ENCODE assay signal across 8 cellular contexts in genomic region chrX:10119399-10119990, GRCh38. TPM values are rescaled to one million over a fixed set of nuclear protein-coding genes. Genes with fewer than 3 reads are reported as not detected.
DNase-seq lines count a peak whose midpoint lies in the region; ATAC-seq and TF ChIP-seq lines count a peak whose summit lies in the region.

No MANE protein-coding gene starts in this region.

- H3K36me3 ChIP-seq in MM.1S (replicated peaks; ENCODE audit: insufficient read depth, low read length) = 0 out of 2 replicates have a peak, but pooled peaks cover 4% of the 10 kb centered on the region
- H3K36me3 ChIP-seq in parathyroid adenoma (ENCODE audit: control insufficient read depth, insufficient read depth, low read length) = no peaks in the 10 kb centered on the region

- H3K27me3 Mint-ChIP-seq in activated naive CD4-positive, alpha-beta T cell treated with anti-CD3 and anti-CD28 coated beads for 36 hours (ENCODE audit: low read depth) = no peaks in the 10 kb centered on the region

- DNase-seq in Caki2 (ENCODE audit: low read depth) (peak; percentile 68), MM.1S (peak; percentile 68), SK-N-DZ (ENCODE audit: low spot score) (peak; percentile 77), globus pallidus (ENCODE audit: low spot score) (peak; percentile 77), ureter (ENCODE audit: low spot score) (peak; percentile 80)
- peak; percentile 74 for DNase-seq in activated naive CD4-positive, alpha-beta T cell treated with anti-CD3 and anti-CD28 coated beads for 36 hours

- H3K4me3 Mint-ChIP-seq in activated naive CD4-positive, alpha-beta T cell treated with anti-CD3 and anti-CD28 coated beads for 36 hours = no peak overlapping the region

- peaks cover 3% of the 10 kb centered on the region for H3K36me3 Mint-ChIP-seq in activated naive CD4-positive, alpha-beta T cell treated with anti-CD3 and anti-CD28 coated beads for 36 hours (ENCODE audit: low read depth)

- H3K27ac Mint-ChIP-seq in activated naive CD4-positive, alpha-beta T cell treated with anti-CD3 and anti-CD28 coated beads for 36 hours = no peak overlapping the region

- peak overlapping the region; percentile 24; the same call in 1 of the 2 replicates for H3K4me2 ChIP-seq in MM.1S (ENCODE audit: low read depth, low read length)
- H3K4me2 ChIP-seq in parathyroid adenoma (ENCODE audit: low read length) = no peak overlapping the region

- intact Hi-C loops in activated naive CD4-positive, alpha-beta T cell treated with anti-CD3 and anti-CD28 coated beads for 36 hours (cut with micrococcal nuclease) = loop anchor here (1.0 to 2.0 kb wide), 5 partner anchors 37 to 1377 kb away; no protein-coding TSS in a partner anchor

- H3K9ac ChIP-seq in MM.1S (ENCODE audit: low read length) (peak overlapping the region; percentile 46; the same call in 1 of the 2 replicates), parathyroid adenoma (no peak overlapping the region)

- no peaks in the 10 kb centered on the region for H4K20me1 ChIP-seq in MM.1S (ENCODE audit: insufficient read depth, low read length)

- no peaks in the 10 kb centered on the region for H3K27me3 ChIP-seq in MM.1S (replicated peaks; ENCODE audit: insufficient read depth, low read length)
- H3K27me3 ChIP-seq in parathyroid adenoma (ENCODE audit: control insufficient read depth, insufficient read depth, low read length) = no peaks in the 10 kb centered on the region

- peak; percentile 45 for ATAC-seq in GM21619 (IDR thresholded peaks at IDR 0.05; ENCODE audit: unreplicated experiment)

- H3K79me2 ChIP-seq in MM.1S (ENCODE audit: low read length) (peaks cover 51% of the 10 kb centered on the region), parathyroid adenoma (no peaks in the 10 kb centered on the region)

- no peaks in the 10 kb centered on the region for H3K9me3 ChIP-seq in MM.1S (replicated peaks; ENCODE audit: insufficient read depth, low read length)
- no peaks in the 10 kb centered on the region for H3K9me3 ChIP-seq in parathyroid adenoma (ENCODE audit: control insufficient read depth, low read length)

- H3K9me3 Mint-ChIP-seq in activated naive CD4-positive, alpha-beta T cell treated with anti-CD3 and anti-CD28 coated beads for 36 hours = no peaks in the 10 kb centered on the region

- H3K4me1 Mint-ChIP-seq in activated naive CD4-positive, alpha-beta T cell treated with anti-CD3 and anti-CD28 coated beads for 36 hours (ENCODE audit: low read depth) = peaks cover 17% of the 10 kb centered on the region

- peak overlapping the region; percentile 99; the same call in 1 of the 2 replicates for H3K27ac ChIP-seq in MM.1S (ENCODE audit: low read length)
- no peak overlapping the region for H3K27ac ChIP-seq in parathyroid adenoma

- CTCF ChIA-PET in activated naive CD4-positive, alpha-beta T cell treated with anti-CD3 and anti-CD28 coated beads for 36 hours (lab: Charles Lee) = interaction anchor here (0.5 to 16.2 kb wide), 34 partner anchors 8 to 325 kb away, joined by 3 to 241 read pairs (median 4); partner anchors contain the start of gene CLCN4

- peaks cover 19% of the 10 kb centered on the region for H3F3A ChIP-seq in MM.1S (ENCODE audit: insufficient read depth, low read length)

- in situ Hi-C loops in Caki2 (cut with HindIII; ENCODE audit: low pct_unique_long_range_greater_than_20kb, low sequenced_read_pairs) = no loop called here

- H3K4me1 ChIP-seq in MM.1S (ENCODE audit: low read length) = peaks cover 56% of the 10 kb centered on the region
- no peaks in the 10 kb centered on the region for H3K4me1 ChIP-seq in parathyroid adenoma

- H2AFZ ChIP-seq in MM.1S (ENCODE audit: low read length) (no peak overlapping the region), parathyroid adenoma (peak overlapping the region; percentile 25)

- H3K4me3 ChIP-seq in MM.1S (ENCODE audit: low read length) (no peak overlapping the region), parathyroid adenoma (ENCODE audit: low read depth, low read length) (no peak overlapping the region)

- TF ChIP-seq CTCF in MM.1S (IDR thresholded peaks at IDR 0.05; ENCODE audit: low read length) (peak; percentile 100), parathyroid adenoma (IDR thresholded peaks at IDR 0.05) (peak; percentile 100)

- H3K9me2 ChIP-seq in MM.1S (replicated peaks; ENCODE audit: insufficient read depth, low read length) = no peaks in the 10 kb centered on the region

RNA-seq across cellular contexts. Expression of gene CLCN4, which starts 37.3 kb away (rescaled TPM):
- total RNA-seq in Caki2 (2014; rRNA removed; shearing (Covaris generic); ENCODE audit: low replicate concordance) = 3.1 and 3.4 TPM in 2 replicates
- 2.7 and 3.1 TPM in 2 replicates for polyA plus RNA-seq in SK-N-DZ (2014; cell fraction: cytosol; rRNA removed)
- 1.1 and 1.3 TPM in 2 replicates for polyA plus RNA-seq in SK-N-DZ (2014; cell fraction: nucleus; rRNA removed)
- not detected for total RNA-seq in activated naive CD4-positive, alpha-beta T cell treated with anti-CD3 and anti-CD28 coated beads for 36 hours
- 2.2 TPM for total RNA-seq in ureter
